In genomic region chr14:98786456-98786855, GRCh38 we compare ENCODE assay signal across 22 cellular contexts.
"Had no signal": no experiment of that assay in that cellular context is flagged by ENCODE, and none has a peak within 500 bp of the region (broad histone marks: within the 10 kb centered on the region; RNA-seq: fewer than 3 reads in every experiment).

No MANE protein-coding gene starts in this region.

- H3K4me3 ChIP-seq: colonic mucosa, gastroesophageal sphincter, heart left ventricle, hepatocyte, left lung, lower lobe of right lung, mucosa of descending colon had no signal

- H3K9me3 ChIP-seq: colonic mucosa, gastroesophageal sphincter, heart left ventricle, left lung, lower lobe of right lung, mucosa of descending colon had no signal

- DNase-seq: colonic mucosa; cortex of kidney; effector CD8-positive, alpha-beta T cell; effector memory CD8-positive, alpha-beta T cell; endodermal cell; erythroblast; foreskin keratinocyte; heart left ventricle; hypothalamus; immature natural killer cell; left cardiac atrium; left lung; left ventricle myocardium superior; lower lobe of right lung; mesenchymal stem cell; mucosa of descending colon; naive B cell; naive thymus-derived CD8-positive, alpha-beta T cell had no signal

- ATAC-seq: effector memory CD8-positive, alpha-beta T cell; esophagus mucosa; foreskin keratinocyte; gastroesophageal sphincter; heart left ventricle; left cardiac atrium; left lung; left ventricle myocardium superior; lower lobe of right lung; mucosa of descending colon; naive thymus-derived CD8-positive, alpha-beta T cell had no signal

- H3K27me3 ChIP-seq: colonic mucosa, hepatocyte had no signal

- H3K4me1 ChIP-seq: colonic mucosa, foreskin keratinocyte, gastroesophageal sphincter, heart left ventricle, left lung, lower lobe of right lung had no signal

- H3K36me3 ChIP-seq: colonic mucosa, gastroesophageal sphincter, heart left ventricle, left lung, lower lobe of right lung had no signal

- H3K27ac ChIP-seq: colonic mucosa, epithelial cell of prostate, foreskin keratinocyte, gastroesophageal sphincter, heart left ventricle, hepatocyte, left lung, lower lobe of right lung had no signal
